In the genomic region with DNA sequence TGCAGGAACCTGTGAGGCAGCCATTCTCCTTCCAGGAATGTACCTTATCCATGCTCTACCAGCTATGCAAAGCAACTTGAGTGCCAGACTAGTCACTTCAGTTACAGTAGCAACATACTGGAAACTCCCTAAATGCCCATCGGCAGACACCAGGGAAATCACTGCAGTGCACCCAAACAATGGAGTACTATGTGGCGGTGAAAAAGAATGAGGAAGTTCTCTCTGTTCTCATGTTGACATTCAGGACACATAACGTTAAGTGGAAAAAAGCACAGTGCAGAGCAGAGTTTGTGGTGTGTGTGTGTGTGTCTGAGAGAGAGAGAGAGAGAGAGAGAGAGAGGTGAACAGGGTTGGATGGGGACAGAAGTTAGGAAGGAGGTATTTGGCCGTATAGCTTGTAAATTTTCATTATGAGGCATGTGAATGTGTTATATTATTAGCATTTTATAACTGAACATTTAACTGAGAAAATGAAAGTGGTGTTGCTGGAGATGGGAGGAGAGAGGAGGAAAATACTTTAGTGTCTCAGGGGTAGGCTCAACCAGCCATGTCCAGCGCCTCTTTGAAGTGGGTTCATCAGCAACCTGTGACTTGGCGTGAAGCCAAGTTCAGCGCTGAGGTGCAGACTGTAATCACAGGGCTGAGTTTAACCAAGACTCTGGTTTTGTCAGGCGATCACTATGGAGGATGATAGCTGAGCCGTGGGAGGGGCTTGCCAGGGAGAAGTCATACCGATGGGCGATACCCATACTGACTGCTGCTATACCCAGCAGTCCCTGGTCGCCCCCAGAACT, we compare ENCODE assay signal across 9 cellular contexts. TPM values are rescaled to one million over a fixed set of nuclear protein-coding genes. Genes with fewer than 3 reads are reported as not detected.
DNase-seq lines count a peak whose midpoint lies in the region; ATAC-seq and TF ChIP-seq lines count a peak whose summit lies in the region.
"Had no signal": no experiment of that assay in that cellular context is flagged by ENCODE, and none has a peak within 500 bp of the region (broad histone marks: within the 10 kb centered on the region; RNA-seq: fewer than 3 reads in every experiment).

No MANE protein-coding gene starts in this region.

- ATAC-seq in GM21737 (IDR thresholded peaks at IDR 0.05; ENCODE audit: unreplicated experiment): peak; percentile 57

- POLR2A ChIA-PET in GM10248 (lab: Yijun Ruan, JAX): interaction anchor here (0.5 kb wide), 1 partner anchor 44 kb away, joined by 3 read pairs; no protein-coding TSS in a partner anchor

- H3K4me1 ChIP-seq in mammary epithelial cell (ENCODE audit: insufficient read depth, low read length): peaks cover 3% of the 10 kb centered on the region

- no peak overlapping the region for H3K4me2 ChIP-seq in mammary epithelial cell (ENCODE audit: insufficient read depth, low read depth, low read length)

- intact Hi-C loops in mammary epithelial cell (cut with micrococcal nuclease): loop anchor here (1.0 kb wide), 1 partner anchor 35 kb away; no protein-coding TSS in a partner anchor

- no TSS peak for BruUV-seq in mammary epithelial cell (replicated peaks; lab: Mats Ljungman, UMichigan)

- no peaks in the 10 kb centered on the region for H3K9me3 ChIP-seq in mammary epithelial cell (replicated peaks; ENCODE audit: insufficient read depth, low read length)

- H3K36me3 ChIP-seq in mammary epithelial cell (ENCODE audit: insufficient read depth, low read length): no peaks in the 10 kb centered on the region

- CTCF ChIA-PET in GM10248 (lab: Yijun Ruan, JAX): interaction anchor here (0.7 to 8.5 kb wide), 13 partner anchors 10 to 447 kb away, joined by 3 to 121 read pairs (median 6); no protein-coding TSS in a partner anchor
- CTCF ChIA-PET in mammary epithelial cell (lab: Charles Lee; ENCODE audit: low non-redundant PET): no interaction called here

- no peak overlapping the region for H3K27ac ChIP-seq in mammary epithelial cell (ENCODE audit: insufficient read depth, low read depth, low read length)
- H3K27ac ChIP-seq: RWPE1 had no signal

- dilution Hi-C loops in mammary epithelial cell (cut with HindIII; ENCODE audit: low sequenced_read_pairs): no loop called here

- H2AFZ ChIP-seq in mammary epithelial cell (ENCODE audit: low read depth, low read length): no peak overlapping the region

- in situ Hi-C loops in mammary epithelial cell (cut with MboI; ENCODE audit: low sequenced_read_pairs in 2 of 2): no loop called here

- no peak overlapping the region for H3K4me3 ChIP-seq in mammary epithelial cell (replicated peaks in 1 of 3; ENCODE audit: insufficient read depth in 1 of 3, low read depth in 2 of 3, low read length in 3 of 3)

- no peaks in the 10 kb centered on the region for H3K79me2 ChIP-seq in mammary epithelial cell (ENCODE audit: insufficient read depth, low read length)

- TF ChIP-seq CTCF in GM10248 (IDR thresholded peaks at IDR 0.05; ENCODE audit: control extremely low read depth, extremely low read depth, low read depth, missing control alignments): no peak
- no peak for TF ChIP-seq CTCF in mammary epithelial cell (conservative IDR thresholded peaks at IDR 0.05 in 1 of 2, IDR thresholded peaks at IDR 0.05 in 1 of 2; ENCODE audit: extremely low read depth in 1 of 2, insufficient read depth in 1 of 2, low read depth in 1 of 2, low read length in 2 of 2)

- DNase-seq in GM10248 (ENCODE audit: extremely low spot score): peak; percentile 82
- peak; percentile 88 for DNase-seq in NCI-H1105 treated with DMSO at 0.1 percent for 48 hours (lab: John Stamatoyannopoulos, UW)
- peak; percentile 18 for DNase-seq in mammary epithelial cell
- no peak for DNase-seq in AG08396 (ENCODE audit: low spot score)
- DNase-seq in HuH-7 (ENCODE audit: low spot score): no peak
- DNase-seq in stimulated activated CD4-positive, alpha-beta T cell treated with anti-CD3 and anti-CD28 coated beads, Interleukin-1b, Interleukin-23, amount 100 ng/mL, for 48 hours: no peak
- no peak for DNase-seq in NCI-H526 treated with DMSO at 0.1 percent for 48 hours (lab: John Stamatoyannopoulos, UW)

- no peaks in the 10 kb centered on the region for H3K27me3 ChIP-seq in mammary epithelial cell (ENCODE audit: insufficient read depth, low read length)

- H3K9ac ChIP-seq in mammary epithelial cell (ENCODE audit: insufficient read depth, low read length): no peak overlapping the region

- no peaks in the 10 kb centered on the region for H4K20me1 ChIP-seq in mammary epithelial cell (ENCODE audit: insufficient read depth, low read length)

- 57% methylated on average over 10 of the region's 12 CpGs for WGBS in mammary epithelial cell (ENCODE audit: low coverage, missing lambda C conversion rate)

RNA-seq across cellular contexts. Expression of gene TNFAIP2, which starts 17.3 kb away (rescaled TPM):
- total RNA-seq in mammary epithelial cell: 1 to 10 TPM; 1.8 to 3.3 TPM
- 0.14 TPM for polyA plus RNA-seq in mammary epithelial cell
- polyA minus RNA-seq in mammary epithelial cell: not detected

RNA-seq across cellular contexts. Expression of gene EXOC3L4, which starts 46.0 kb away (rescaled TPM):
- total RNA-seq in mammary epithelial cell: not detected
- not detected for polyA plus RNA-seq in mammary epithelial cell
- not detected for polyA minus RNA-seq in mammary epithelial cell

RNA-seq across cellular contexts. Expression of gene LBHD2, which starts 56.5 kb away (rescaled TPM):
- not detected for total RNA-seq in mammary epithelial cell
- polyA plus RNA-seq in mammary epithelial cell: not detected
- polyA minus RNA-seq in mammary epithelial cell: not detected

Comparison
In these comparisons a context has a peak if more than half of its experiments do, and no peak if none do; other contexts are left out.
1. DNase-seq: peak in GM10248 (single experiment), NCI-H1105 treated with DMSO at 0.1 percent for 48 hours (single experiment) and mammary epithelial cell (single experiment); none in AG08396 (single experiment), HuH-7 (single experiment), stimulated activated CD4-positive, alpha-beta T cell treated with anti-CD3 and anti-CD28 coated beads, Interleukin-1b, Interleukin-23, amount 100 ng/mL, for 48 hours (single experiment) and NCI-H526 treated with DMSO at 0.1 percent for 48 hours (single experiment).